ENCODE assay signal across 35 cellular contexts in the genomic region with DNA sequence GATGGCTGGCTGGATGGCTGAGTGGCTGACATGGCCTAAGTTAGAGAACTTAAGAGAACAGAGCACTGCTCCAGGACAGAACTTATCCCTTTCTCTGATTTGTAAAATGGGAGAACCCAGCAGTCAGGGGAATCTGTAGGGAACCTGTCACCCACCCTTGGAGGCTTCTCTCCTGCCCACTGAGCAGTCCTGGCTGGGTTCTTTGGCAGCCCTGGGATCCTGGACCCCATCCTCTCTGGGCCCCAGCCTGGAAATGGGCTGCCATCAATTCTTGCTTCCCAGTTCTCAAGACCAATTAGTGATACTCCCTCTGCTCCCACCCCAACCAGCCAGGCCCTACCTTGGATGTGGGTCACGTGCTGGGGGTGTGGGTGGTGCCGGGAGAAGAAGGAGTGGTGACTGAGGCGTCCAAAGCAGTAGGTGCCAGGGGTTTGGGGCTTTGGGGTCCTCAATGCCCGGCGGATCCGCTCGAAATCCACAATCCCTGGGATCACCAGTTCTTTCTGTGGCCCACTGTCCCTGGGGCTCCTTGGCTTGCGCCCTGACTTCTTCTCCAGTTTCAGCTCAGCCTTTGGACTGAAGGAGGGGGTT. TPM values are rescaled to one million over a fixed set of nuclear protein-coding genes. Genes with fewer than 3 reads are reported as not detected.
"Had no signal": no experiment of that assay in that cellular context is flagged by ENCODE, and none has a peak within 500 bp of the region (broad histone marks: within the 10 kb centered on the region; RNA-seq: fewer than 3 reads in every experiment).

No MANE protein-coding gene starts in this region.

- H3K27me3 Mint-ChIP-seq: stimulated activated memory B cell treated with anti-CD40 and anti-IgM and Interleukin-4, amounts not matched to agents 10 μg/mL and 1 μg/mL and 100 μg/mL, for 72 hours; type B pancreatic cell had no signal

- H3K27me3 ChIP-seq: left lung, ovary, sigmoid colon, tibial nerve, uterus had no signal

- H3K27ac ChIP-seq: left lung, neutrophil, ovary, sigmoid colon, tibial nerve, uterus had no signal

- H3K4me3 Mint-ChIP-seq: immature natural killer cell; mesothelial cell of epicardium; naive B cell; nephron; neural crest cell; stimulated activated memory B cell treated with anti-CD40 and anti-IgM and Interleukin-4, amounts not matched to agents 10 μg/mL and 1 μg/mL and 100 μg/mL, for 72 hours; stimulated activated naive CD8-positive, alpha-beta T cell treated with anti-CD3 and anti-CD28 coated beads, Interleukin-15, amount 100 ng/mL, for 72 hours; type B pancreatic cell had no signal

- H3K4me3 ChIP-seq: left lung, lung, ovary, sigmoid colon, tibial nerve, uterus had no signal

- H3K9me3 ChIP-seq: left lung, neutrophil, ovary, sigmoid colon, tibial nerve, uterus had no signal

- H3K27ac Mint-ChIP-seq: mesothelial cell of epicardium; progenitor cell of endocrine pancreas; stimulated activated memory B cell treated with anti-CD40 and anti-IgM and Interleukin-4, amounts not matched to agents 10 μg/mL and 1 μg/mL and 100 μg/mL, for 72 hours; type B pancreatic cell had no signal

- ATAC-seq: left colon; left lung; stimulated activated memory B cell treated with anti-CD40 and anti-IgM and Interleukin-4, amounts not matched to agents 10 μg/mL and 1 μg/mL and 100 μg/mL, for 72 hours; stimulated activated naive CD8-positive, alpha-beta T cell treated with anti-CD3 and anti-CD28 coated beads, Interleukin-15, amount 100 ng/mL, for 72 hours had no signal

- H3K9me3 Mint-ChIP-seq: immature natural killer cell; mesothelial cell of epicardium; naive B cell; nephron; neural crest cell; stimulated activated memory B cell treated with anti-CD40 and anti-IgM and Interleukin-4, amounts not matched to agents 10 μg/mL and 1 μg/mL and 100 μg/mL, for 72 hours; stimulated activated naive CD8-positive, alpha-beta T cell treated with anti-CD3 and anti-CD28 coated beads, Interleukin-15, amount 100 ng/mL, for 72 hours; type B pancreatic cell had no signal

- H3K36me3 Mint-ChIP-seq: immature natural killer cell; mesothelial cell of epicardium; naive B cell; stimulated activated memory B cell treated with anti-CD40 and anti-IgM and Interleukin-4, amounts not matched to agents 10 μg/mL and 1 μg/mL and 100 μg/mL, for 72 hours; type B pancreatic cell had no signal

- DNase-seq: hypothalamus; immature natural killer cell; kidney; left colon; left lung; mesendoderm; naive B cell; occipital lobe; ovary; sigmoid colon; small intestine; stimulated activated CD4-positive, alpha-beta T cell treated with anti-CD3 and anti-CD28 coated beads, Interleukin-1b, Interleukin-23, amount 100 ng/mL, for 48 hours; stimulated activated CD4-positive, alpha-beta T cell treated with anti-CD3 and anti-CD28 coated beads, Interleukin-2, amount 100 ng/mL, for 48 hours; stimulated activated CD4-positive, alpha-beta T cell treated with anti-CD3 and anti-CD28 coated beads, Interleukin-4, amount 100 ng/mL, for 4 hours; stimulated activated CD8-positive, alpha-beta memory T cell treated with anti-CD3 and anti-CD28 coated beads, Interleukin-4, amount 100 ng/mL, for 48 hours; stimulated activated naive CD4-positive, alpha-beta T cell treated with Interleukin-2 at 50 U/mL for 16 hours; stimulated activated naive CD8-positive, alpha-beta T cell treated with anti-CD3 and anti-CD28 coated beads, Interleukin-15, amount 100 ng/mL, for 72 hours; substantia nigra; uterus had no signal

- H3K4me1 Mint-ChIP-seq: mesothelial cell of epicardium; naive B cell; neural crest cell; stimulated activated memory B cell treated with anti-CD40 and anti-IgM and Interleukin-4, amounts not matched to agents 10 μg/mL and 1 μg/mL and 100 μg/mL, for 72 hours had no signal

- H3K36me3 ChIP-seq: left lung, neutrophil, ovary, sigmoid colon, tibial nerve, uterus had no signal

- H3K4me1 ChIP-seq: left lung, sigmoid colon, uterus had no signal

RNA-seq across cellular contexts. Expression of a gene that starts 3.6 kb away (rescaled TPM):
- total RNA-seq: kidney, left colon, left lung, liver, lung, mesothelial cell of epicardium, mononuclear cell, neural crest cell, occipital lobe, ovary, progenitor cell of endocrine pancreas, pulmonary artery endothelial cell, renal cortical epithelial cell, right cardiac atrium, sigmoid colon, temporal lobe, tibial nerve, ureter, uterus had no signal
- polyA plus RNA-seq: immature natural killer cell, liver, lung, ovary, sigmoid colon, small intestine had no signal
